1 cellular context compared by ENCODE assay signal in the genomic region with DNA sequence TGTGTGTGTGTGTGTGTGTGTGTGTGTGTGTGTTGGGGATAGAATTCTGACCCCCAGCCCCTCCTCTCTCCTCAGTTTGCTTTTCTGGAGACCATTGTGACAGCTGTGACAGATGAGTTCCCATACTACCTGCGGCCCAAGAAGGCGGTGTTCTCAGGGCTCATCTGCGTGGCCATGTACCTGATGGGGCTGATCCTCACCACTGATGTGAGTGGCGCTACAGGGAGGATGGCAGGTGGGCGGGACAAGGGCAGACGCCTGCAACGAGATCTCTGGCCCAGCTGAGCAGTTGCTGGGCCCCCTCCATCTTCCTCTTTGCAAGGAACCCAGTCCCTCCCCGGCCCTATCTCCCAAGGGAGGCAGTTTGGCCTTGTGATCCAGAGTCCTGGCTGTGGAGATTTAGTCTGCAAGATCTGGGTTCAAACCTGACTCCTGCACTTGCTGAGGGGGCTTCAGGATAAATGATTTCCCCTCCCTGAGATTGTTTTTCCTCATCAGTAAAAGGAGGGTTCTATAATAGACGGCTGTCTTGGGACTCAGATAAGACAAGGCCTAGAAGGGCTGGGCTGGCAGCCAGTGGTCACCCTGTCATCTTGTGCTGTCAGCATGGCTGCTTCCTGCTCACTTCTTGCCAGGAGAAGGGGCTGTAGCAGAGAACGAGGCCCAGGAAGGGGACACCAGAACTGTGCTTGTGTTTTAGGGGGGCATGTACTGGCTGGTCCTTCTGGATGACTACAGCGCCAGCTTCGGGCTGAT.
TF ChIP-seq lines count a peak whose summit lies in the region.

No MANE protein-coding gene starts in this region.

TF ChIP-seq in WTC11, 78 proteins besides CTCF, POLR2A, EP300 and RAD21 (continued from another document):
- TF ChIP-seq, protein P1, sequence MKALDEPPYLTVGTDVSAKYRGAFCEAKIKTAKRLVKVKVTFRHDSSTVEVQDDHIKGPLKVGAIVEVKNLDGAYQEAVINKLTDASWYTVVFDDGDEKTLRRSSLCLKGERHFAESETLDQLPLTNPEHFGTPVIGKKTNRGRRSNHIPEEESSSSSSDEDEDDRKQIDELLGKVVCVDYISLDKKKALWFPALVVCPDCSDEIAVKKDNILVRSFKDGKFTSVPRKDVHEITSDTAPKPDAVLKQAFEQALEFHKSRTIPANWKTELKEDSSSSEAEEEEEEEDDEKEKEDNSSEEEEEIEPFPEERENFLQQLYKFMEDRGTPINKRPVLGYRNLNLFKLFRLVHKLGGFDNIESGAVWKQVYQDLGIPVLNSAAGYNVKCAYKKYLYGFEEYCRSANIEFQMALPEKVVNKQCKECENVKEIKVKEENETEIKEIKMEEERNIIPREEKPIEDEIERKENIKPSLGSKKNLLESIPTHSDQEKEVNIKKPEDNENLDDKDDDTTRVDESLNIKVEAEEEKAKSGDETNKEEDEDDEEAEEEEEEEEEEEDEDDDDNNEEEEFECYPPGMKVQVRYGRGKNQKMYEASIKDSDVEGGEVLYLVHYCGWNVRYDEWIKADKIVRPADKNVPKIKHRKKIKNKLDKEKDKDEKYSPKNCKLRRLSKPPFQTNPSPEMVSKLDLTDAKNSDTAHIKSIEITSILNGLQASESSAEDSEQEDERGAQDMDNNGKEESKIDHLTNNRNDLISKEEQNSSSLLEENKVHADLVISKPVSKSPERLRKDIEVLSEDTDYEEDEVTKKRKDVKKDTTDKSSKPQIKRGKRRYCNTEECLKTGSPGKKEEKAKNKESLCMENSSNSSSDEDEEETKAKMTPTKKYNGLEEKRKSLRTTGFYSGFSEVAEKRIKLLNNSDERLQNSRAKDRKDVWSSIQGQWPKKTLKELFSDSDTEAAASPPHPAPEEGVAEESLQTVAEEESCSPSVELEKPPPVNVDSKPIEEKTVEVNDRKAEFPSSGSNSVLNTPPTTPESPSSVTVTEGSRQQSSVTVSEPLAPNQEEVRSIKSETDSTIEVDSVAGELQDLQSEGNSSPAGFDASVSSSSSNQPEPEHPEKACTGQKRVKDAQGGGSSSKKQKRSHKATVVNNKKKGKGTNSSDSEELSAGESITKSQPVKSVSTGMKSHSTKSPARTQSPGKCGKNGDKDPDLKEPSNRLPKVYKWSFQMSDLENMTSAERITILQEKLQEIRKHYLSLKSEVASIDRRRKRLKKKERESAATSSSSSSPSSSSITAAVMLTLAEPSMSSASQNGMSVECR (CRISPR knock-in tag; IDR thresholded peaks at IDR 0.05; ENCODE audit: borderline replicate concordance): no peak
